ENCODE assay signal across 12 cellular contexts in the genomic region with DNA sequence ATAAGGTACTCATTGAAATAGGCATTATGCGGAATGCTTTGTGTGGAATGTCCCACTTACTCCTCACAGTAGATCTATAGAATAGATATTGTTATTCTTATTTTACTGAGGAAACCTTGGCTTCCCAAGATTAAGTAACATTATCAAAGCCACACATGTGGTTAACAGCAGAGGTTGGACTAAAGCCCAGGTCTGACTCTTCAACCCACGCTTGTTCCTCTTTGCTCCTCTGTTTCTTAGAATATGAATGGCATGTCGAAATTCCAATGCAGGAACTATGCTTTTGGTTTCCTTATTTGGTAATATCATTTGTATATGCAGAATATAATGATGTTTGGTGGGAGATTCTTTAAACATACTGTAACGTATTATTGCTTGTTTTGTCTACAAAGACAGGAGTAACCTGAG.
DNase-seq lines count a peak whose midpoint lies in the region; ATAC-seq, FAIRE-seq and TF ChIP-seq lines count a peak whose summit lies in the region.
"Had no signal": no experiment of that assay in that cellular context is flagged by ENCODE, and none has a peak within 500 bp of the region (broad histone marks: within the 10 kb centered on the region; RNA-seq: fewer than 3 reads in every experiment).

No MANE protein-coding gene starts in this region.

- H3K9ac ChIP-seq in kidney (ENCODE audit: low read length in 2 of 2) = no peak overlapping the region

- no peaks in the 10 kb centered on the region for H3K27me3 Mint-ChIP-seq in activated CD4-positive, alpha-beta T cell treated with anti-CD3 and anti-CD28 coated beads, Interleukin-2, amount 10 ng/mL, durations not matched to agents 7 days and 5 days

- H3K27me3 ChIP-seq in bronchial epithelial cell (ENCODE audit: control insufficient read depth, insufficient read depth, low read length) (no peaks in the 10 kb centered on the region), aorta (ENCODE audit: control insufficient read depth in 1 of 2, insufficient read depth in 2 of 2, low read length in 1 of 2) (no peaks in the 10 kb centered on the region)
- H3K27me3 ChIP-seq: suprapubic skin had no signal

- no peaks in the 10 kb centered on the region for H3K36me3 Mint-ChIP-seq in activated CD4-positive, alpha-beta T cell treated with anti-CD3 and anti-CD28 coated beads, Interleukin-2, amount 10 ng/mL, durations not matched to agents 7 days and 5 days (ENCODE audit: low read depth)

- FAIRE-seq in bronchial epithelial cell (lab: Jason Lieb, UNC) (no peak), kidney (lab: Jason Lieb, UNC) (no peak)

- ATAC-seq in aorta (ENCODE audit: low FRiP score) = peak; percentile 62

- H3K4me3 Mint-ChIP-seq in activated CD4-positive, alpha-beta T cell treated with anti-CD3 and anti-CD28 coated beads, Interleukin-2, amount 10 ng/mL, durations not matched to agents 7 days and 5 days = no peak overlapping the region

- H3K27ac ChIP-seq in aorta (ENCODE audit: low read depth in 1 of 2, low read length in 2 of 2) (no peak overlapping the region), kidney (ENCODE audit: low read depth in 2 of 2, low read length in 2 of 2) (no peak overlapping the region)
- H3K27ac ChIP-seq: suprapubic skin had no signal

- H3K27ac Mint-ChIP-seq in activated CD4-positive, alpha-beta T cell treated with anti-CD3 and anti-CD28 coated beads, Interleukin-2, amount 10 ng/mL, durations not matched to agents 7 days and 5 days = no peak overlapping the region

- H3K4me1 ChIP-seq in aorta (ENCODE audit: control insufficient read depth in 1 of 2, insufficient read depth in 2 of 2, low read length in 2 of 2) (no peaks in the 10 kb centered on the region), kidney (ENCODE audit: control insufficient read depth in 1 of 2, insufficient read depth in 1 of 2, low read depth in 1 of 2, low read length in 2 of 2) (no peaks in the 10 kb centered on the region)

- WGBS in aorta, 2 donors = 21 to 23% methylated on average over 4 of the region's 4 CpGs

- H3K4me3 ChIP-seq in bronchial epithelial cell (ENCODE audit: low read depth, low read length) (no peak overlapping the region), aorta (ENCODE audit: low read length in 2 of 2) (no peak overlapping the region), kidney (ENCODE audit: low read length in 2 of 2) (no peak overlapping the region)
- H3K4me3 ChIP-seq: skin epidermis, suprapubic skin had no signal

- H3K9me3 Mint-ChIP-seq in activated CD4-positive, alpha-beta T cell treated with anti-CD3 and anti-CD28 coated beads, Interleukin-2, amount 10 ng/mL, durations not matched to agents 7 days and 5 days = no peaks in the 10 kb centered on the region

- H3K36me3 ChIP-seq in bronchial epithelial cell (ENCODE audit: control insufficient read depth, insufficient read depth, low read length) (no peaks in the 10 kb centered on the region), aorta (ENCODE audit: control insufficient read depth in 1 of 2, insufficient read depth in 2 of 2, low read length in 1 of 2) (no peaks in the 10 kb centered on the region), kidney (ENCODE audit: control insufficient read depth in 1 of 2, insufficient read depth in 2 of 2, low read length in 2 of 2) (no peaks in the 10 kb centered on the region)
- H3K36me3 ChIP-seq: suprapubic skin had no signal

- intact Hi-C loops in aorta (cut with DNase I) (no loop called here), kidney (cut with DNase I) (no loop called here)

- CTCF ChIA-PET in activated CD4-positive, alpha-beta T cell treated with anti-CD3 and anti-CD28 coated beads, Interleukin-2, amount 10 ng/mL, durations not matched to agents 7 days and 5 days (lab: Charles Lee) = no interaction called here

- no peaks in the 10 kb centered on the region for H3K9me3 ChIP-seq in aorta (ENCODE audit: control insufficient read depth, low read length)
- no peaks in the 10 kb centered on the region for H3K9me3 ChIP-seq in kidney (ENCODE audit: control insufficient read depth in 1 of 2, low read length in 2 of 2)
- H3K9me3 ChIP-seq: suprapubic skin had no signal

- DNase-seq in MV-4-11 (lab: John Stamatoyannopoulos, UW) (peak; percentile 97), bronchial epithelial cell (ENCODE audit: low read depth) (peak; percentile 92), iPS-NIHi11 (ENCODE audit: low spot score) (peak; percentile 23), aorta (peak in 1 of 2 donors; percentile 60), kidney (no peak), NCI-H2171 treated with DMSO at 0.1 percent for 48 hours (lab: John Stamatoyannopoulos, UW) (no peak)
- DNase-seq in activated CD4-positive, alpha-beta T cell treated with anti-CD3 and anti-CD28 coated beads, Interleukin-2, amount 10 ng/mL, durations not matched to agents 7 days and 5 days = no peak
- DNase-seq: erythroblast, HCEC 1CT, SW 1271 had no signal

- no peak for TF ChIP-seq CTCF in bronchial epithelial cell (IDR thresholded peaks at IDR 0.05; ENCODE audit: insufficient read depth, low read length, severe bottlenecking)
- no peak for TF ChIP-seq CTCF in kidney (IDR thresholded peaks at IDR 0.05; ENCODE audit: borderline replicate concordance, extremely low read depth, insufficient read depth)

- no peaks in the 10 kb centered on the region for H3K4me1 Mint-ChIP-seq in activated CD4-positive, alpha-beta T cell treated with anti-CD3 and anti-CD28 coated beads, Interleukin-2, amount 10 ng/mL, durations not matched to agents 7 days and 5 days

- POLR2A ChIA-PET in activated CD4-positive, alpha-beta T cell treated with anti-CD3 and anti-CD28 coated beads, Interleukin-2, amount 10 ng/mL, durations not matched to agents 7 days and 5 days (lab: Charles Lee) = no interaction called here

Comparison
In these comparisons a context has a peak if more than half of its experiments do, and no peak if none do; other contexts are left out.
1. DNase-seq: peak in MV-4-11 (single experiment), bronchial epithelial cell (single experiment) and iPS-NIHi11 (single experiment); none in activated CD4-positive, alpha-beta T cell treated with anti-CD3 and anti-CD28 coated beads, Interleukin-2, amount 10 ng/mL, durations not matched to agents 7 days and 5 days (single experiment), kidney (single experiment) and NCI-H2171 treated with DMSO at 0.1 percent for 48 hours (single experiment).